20 cellular contexts compared by ENCODE assay signal in the genomic region with DNA sequence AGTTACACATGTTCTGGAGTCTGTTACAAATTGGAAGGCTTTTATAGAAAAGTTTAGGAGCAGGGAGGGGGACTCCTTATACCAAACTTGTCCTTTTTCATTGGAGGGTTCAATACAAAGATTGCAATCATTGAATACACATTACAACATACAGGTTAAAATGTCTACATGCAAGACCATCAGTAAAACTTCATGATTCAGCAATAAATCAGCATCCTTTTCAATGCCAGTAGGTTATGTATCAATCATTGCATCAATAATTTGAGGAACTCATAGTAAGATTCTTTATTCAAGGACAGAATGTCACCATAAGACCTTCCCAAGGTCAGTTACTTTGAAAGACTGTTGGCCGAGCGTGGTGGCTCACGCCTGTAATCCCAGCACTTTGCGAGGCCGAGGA. TPM values are rescaled to one million over a fixed set of nuclear protein-coding genes. Genes with fewer than 3 reads are reported as not detected.
DNase-seq lines count a peak whose midpoint lies in the region; ATAC-seq, FAIRE-seq and TF ChIP-seq lines count a peak whose summit lies in the region.
"Had no signal": no experiment of that assay in that cellular context is flagged by ENCODE, and none has a peak within 500 bp of the region (broad histone marks: within the 10 kb centered on the region; RNA-seq: fewer than 3 reads in every experiment).

No MANE protein-coding gene starts in this region.

- H4K91ac ChIP-seq in IMR-90 (ENCODE audit: insufficient read depth, low read depth, low read length) (no peak overlapping the region), H1 (replicated peaks; ENCODE audit: insufficient read length, low read length) (no peak overlapping the region)

- H3K79me1 ChIP-seq in IMR-90 (ENCODE audit: low read depth in 1 of 2, low read length in 2 of 2) (no peaks in the 10 kb centered on the region), H1 (ENCODE audit: low read depth, low read length) (no peaks in the 10 kb centered on the region)

- no peak overlapping the region for H2AK9ac ChIP-seq in IMR-90 (replicated peaks; ENCODE audit: low read depth, low read length, poor library complexity)

- H4K20me1 ChIP-seq in IMR-90 (ENCODE audit: insufficient read depth, low read length) (no peaks in the 10 kb centered on the region), H1 (replicated peaks in 1 of 2; ENCODE audit: control insufficient read depth in 1 of 2, insufficient read depth in 2 of 2, low read length in 2 of 2) (no peaks in the 10 kb centered on the region)
- H4K20me1 ChIP-seq: BLaER1 treated with 17β-estradiol and CSF1 and Interleukin-3, amounts not matched to agents 10 nM and 100 nM had no signal

- TF ChIP-seq POLR2A in A549 (IDR thresholded peaks at IDR 0.05; ENCODE audit: low read length) (no peak), IMR-90 (IDR thresholded peaks at IDR 0.05; ENCODE audit: low read depth, low read length) (no peak), H1 (IDR thresholded peaks at IDR 0.05; ENCODE audit: control extremely low read depth in 1 of 2, low read depth in 2 of 2, low read length in 2 of 2) (no peak)

- in situ Hi-C loops in IMR-90 (cut with MboI; ENCODE audit: low sequenced_read_pairs), result no loop called here

- H3K36me3 ChIP-seq in IMR-90 (ENCODE audit: control insufficient read depth, insufficient read depth, low read length), result no peaks in the 10 kb centered on the region
- peaks cover 0 to 10% (median 1%) of the 10 kb centered on the region in 4 experiments; a peak in 1 of 8 replicates for H3K36me3 ChIP-seq in H1 (ENCODE audit: control insufficient read depth in 2 of 4, insufficient read depth in 4 of 4, low read length in 3 of 4)

- H3K23ac ChIP-seq in IMR-90 (ENCODE audit: low read depth, low read length) (no peak overlapping the region), H1 (ENCODE audit: insufficient read length) (no peak overlapping the region)

- no peak overlapping the region for H3K14ac ChIP-seq in IMR-90 (replicated peaks; ENCODE audit: low read depth, low read length)
- no peak overlapping the region for H3K14ac ChIP-seq in H1 (ENCODE audit: insufficient read length)

- no peak overlapping the region for H3K9ac ChIP-seq in IMR-90 (ENCODE audit: low read depth, low read length)
- H3K9ac ChIP-seq in H1 (replicated peaks in 1 of 4; ENCODE audit: extremely low read depth in 1 of 4, low read depth in 3 of 4, low read length in 3 of 4), result no peak overlapping the region
- H3K9ac ChIP-seq: BLaER1 treated with 17β-estradiol and CSF1 and Interleukin-3, amounts not matched to agents 10 nM and 100 nM had no signal

- POLR2A ChIA-PET in A549 (lab: Yijun Ruan, JAX) (no interaction called here), IMR-90 (lab: Charles Lee; ENCODE audit: unreplicated experiment) (no interaction called here), H1 (lab: Charles Lee; ENCODE audit: partially characterized antibody) (no interaction called here)

- H2BK12ac ChIP-seq in H1 (ENCODE audit: low read depth, low read length), result no peak overlapping the region

- no peaks in the 10 kb centered on the region for H3K27me3 ChIP-seq in IMR-90 (ENCODE audit: control insufficient read depth, insufficient read depth, low read length)
- no peaks in the 10 kb centered on the region for H3K27me3 ChIP-seq in H1 (replicated peaks in 1 of 4; ENCODE audit: control insufficient read depth in 3 of 4, extremely low read depth in 1 of 4, insufficient read depth in 3 of 4, low read length in 3 of 4)
- H3K27me3 ChIP-seq: BLaER1 treated with 17β-estradiol and CSF1 and Interleukin-3, amounts not matched to agents 10 nM and 100 nM had no signal

- H3K4me3 ChIP-seq in A549 (no peak overlapping the region), IMR-90 (ENCODE audit: insufficient read depth, low read depth, low read length) (no peak overlapping the region), H1 (ENCODE audit: extremely low read depth in 1 of 4, insufficient read depth in 2 of 4, low read depth in 3 of 4, low read length in 4 of 4) (no peak overlapping the region)
- H3K4me3 ChIP-seq: BLaER1 treated with 17β-estradiol and CSF1 and Interleukin-3, amounts not matched to agents 10 nM and 100 nM had no signal

- WGBS in A549 (ENCODE audit: missing lambda C conversion rate), result 86% methylated on average over 5 of the region's 5 CpGs
- WGBS in IMR-90 (ENCODE audit: extremely low coverage in 2 of 2, insufficient read length in 1 of 2), 2 experiments, result no CpG with 5 or more reads among the region's 5 CpGs
- WGBS in H1 (ENCODE audit: extremely low coverage in 1 of 2, insufficient coverage in 1 of 2, insufficient read length in 1 of 2, insufficient replicate concordance in 2 of 2, low coverage in 1 of 2, low lambda C conversion rate in 2 of 2, missing lambda C conversion rate in 1 of 2), 2 experiments, result 86% methylated on average over 5 of the region's 5 CpGs; no CpG with 5 or more reads in 1 of the 2 experiments

- no peak overlapping the region for H3K18ac ChIP-seq in IMR-90 (ENCODE audit: low read depth, low read length)
- no peak overlapping the region for H3K18ac ChIP-seq in H1 (ENCODE audit: extremely low read depth, low read length)

- TF ChIP-seq CTCF in A549 (IDR thresholded peaks at IDR 0.05), result no peak
- no peak for TF ChIP-seq CTCF in IMR-90 (conservative IDR thresholded peaks at IDR 0.05; ENCODE audit: low read depth, low read length)
- no peak for TF ChIP-seq CTCF in H1 (IDR thresholded peaks at IDR 0.05; ENCODE audit: control extremely low read depth in 1 of 3, insufficient read depth in 1 of 3, low read depth in 1 of 3, low read length in 3 of 3)

- CTCF ChIA-PET in A549 (lab: Yijun Ruan, JAX) (no interaction called here), IMR-90 (lab: Yijun Ruan, JAX) (no interaction called here), H1 (lab: Charles Lee; ENCODE audit: partially characterized antibody) (interaction anchor here (1.2 kb wide), 1 partner anchor 55 kb away, joined by 3 read pairs; no protein-coding TSS in a partner anchor)

- no peaks in the 10 kb centered on the region for H3K9me1 ChIP-seq in IMR-90 (ENCODE audit: insufficient read depth, low read length)

- H4K5ac ChIP-seq in IMR-90 (ENCODE audit: low read depth, low read length), result no peak overlapping the region
- H4K5ac ChIP-seq in H1 (ENCODE audit: insufficient read length, low read depth, low read length), result no peak overlapping the region

- H4K8ac ChIP-seq in IMR-90 (ENCODE audit: low read depth in 2 of 2, low read length in 2 of 2) (no peak overlapping the region), H1 (ENCODE audit: extremely low read depth, insufficient read depth, low read length) (no peak overlapping the region)

- dilution Hi-C loops in IMR-90 (cut with HindIII; ENCODE audit: low sequenced_read_pairs, unreplicated experiment), result no loop called here

- TF ChIP-seq RAD21 in A549 (conservative IDR thresholded peaks at IDR 0.05 in 1 of 2, IDR thresholded peaks at IDR 0.05 in 1 of 2) (no peak), IMR-90 (IDR thresholded peaks at IDR 0.05; ENCODE audit: low read length) (no peak), H1 (IDR thresholded peaks at IDR 0.05 in 1 of 2, conservative IDR thresholded peaks at IDR 0.05 in 1 of 2; ENCODE audit: low read depth in 2 of 2, low read length in 2 of 2) (no peak)

- intact Hi-C loops in IMR-90 (cut with micrococcal nuclease), result no loop called here

- no peak overlapping the region for H2AK5ac ChIP-seq in IMR-90 (ENCODE audit: low read depth, low read length)
- H2AK5ac ChIP-seq in H1 (ENCODE audit: low read depth, low read length), result no peak overlapping the region

- H2BK120ac ChIP-seq in IMR-90 (ENCODE audit: low read depth, low read length) (no peak overlapping the region), H1 (replicated peaks; ENCODE audit: low read depth, low read length) (no peak overlapping the region)

- no peak for TF ChIP-seq EP300 in A549 (IDR thresholded peaks at IDR 0.05)
- TF ChIP-seq EP300 in H1 (IDR thresholded peaks at IDR 0.05; ENCODE audit: borderline replicate concordance in 1 of 2, low read depth in 2 of 2, low read length in 2 of 2), result no peak

- no peak for FAIRE-seq in A549 (lab: Jason Lieb, UNC)
- no peak for FAIRE-seq in H1 (lab: Jason Lieb, UNC)
- FAIRE-seq: A204.1, D721Med, G401.6, GM12891 had no signal

- no peaks in the 10 kb centered on the region for H3K23me2 ChIP-seq in H1 (ENCODE audit: low read depth, low read length)

- H3K56ac ChIP-seq in IMR-90 (ENCODE audit: extremely low read depth, insufficient read depth, low read length), result no peak overlapping the region
- no peak overlapping the region for H3K56ac ChIP-seq in H1 (replicated peaks; ENCODE audit: insufficient read length, low read depth, low read length)

- H2BK20ac ChIP-seq in IMR-90 (ENCODE audit: low read depth, low read length) (no peak overlapping the region), H1 (ENCODE audit: low read length) (no peak overlapping the region)

- DNase-seq in A549 (ENCODE audit: low read depth in 1 of 2, low spot score in 1 of 2) (no peak), IMR-90 (no peak), H1 (ENCODE audit: low read depth in 1 of 2, low spot score in 2 of 2) (no peak)
- no peak for DNase-seq in activated effector memory CD4-positive, alpha-beta T cell treated with Interleukin-2 at 50 U/mL for 16 hours
- DNase-seq: 8988T; AML-193; Caco-2; Calu3; CD4-positive, alpha-beta T cell; CD8-positive, alpha-beta T cell; DMS79 treated with DMSO at 0.1 percent for 48 hours; GF-D8 had no signal

- H2BK5ac ChIP-seq in IMR-90 (ENCODE audit: low read depth, low read length, poor library complexity, severe bottlenecking) (no peak overlapping the region), H1 (ENCODE audit: low read depth, low read length) (no peak overlapping the region)

- H3K4me1 ChIP-seq in A549, result no peaks in the 10 kb centered on the region
- no peaks in the 10 kb centered on the region for H3K4me1 ChIP-seq in IMR-90 (ENCODE audit: control insufficient read depth, insufficient read depth, low read length)
- H3K4me1 ChIP-seq in H1 (replicated peaks in 1 of 4; ENCODE audit: control insufficient read depth in 3 of 4, insufficient read depth in 4 of 4, low read length in 3 of 4), result no peaks in the 10 kb centered on the region; a peak in 1 of 7 replicates
- H3K4me1 ChIP-seq: BLaER1 treated with 17β-estradiol and CSF1 and Interleukin-3, amounts not matched to agents 10 nM and 100 nM; Caco-2 had no signal

- no peak overlapping the region for H2BK15ac ChIP-seq in IMR-90 (ENCODE audit: low read depth, low read length)
- H2BK15ac ChIP-seq in H1 (ENCODE audit: low read length), result no peak overlapping the region

- BruUV-seq in IMR-90 (replicated peaks; lab: Mats Ljungman, UMichigan), result no TSS peak

- H3K27ac ChIP-seq in A549 (no peak overlapping the region), IMR-90 (ENCODE audit: insufficient read depth, low read length) (no peak overlapping the region), H1 (ENCODE audit: low read depth, low read length) (no peak overlapping the region)
- H3K27ac ChIP-seq: BLaER1 treated with 17β-estradiol and CSF1 and Interleukin-3, amounts not matched to agents 10 nM and 100 nM; C4-2B had no signal

- H3K79me2 ChIP-seq in H1 (ENCODE audit: control insufficient read depth in 1 of 2, insufficient read depth in 2 of 2, low read length in 2 of 2), result no peaks in the 10 kb centered on the region

- no peak overlapping the region for H2AFZ ChIP-seq in IMR-90 (replicated peaks; ENCODE audit: low read length, poor library complexity)
- H2AFZ ChIP-seq in H1 (ENCODE audit: low read length), result no peak overlapping the region

- H3K4ac ChIP-seq in IMR-90 (ENCODE audit: low read depth, low read length) (no peak overlapping the region), H1 (replicated peaks; ENCODE audit: insufficient read length, low read depth, low read length) (no peak overlapping the region)

- ATAC-seq in A549, result no peak
- ATAC-seq in IMR-90 (ENCODE audit: low read depth), result no peak
- ATAC-seq in GM18858 (IDR thresholded peaks at IDR 0.05; ENCODE audit: unreplicated experiment), result no peak
- ATAC-seq: CD8-positive, alpha-beta T cell had no signal

- H3K4me2 ChIP-seq in A549 (no peak overlapping the region), IMR-90 (ENCODE audit: low read depth, low read length) (no peak overlapping the region), H1 (ENCODE audit: insufficient read depth in 1 of 2, low read depth in 2 of 2, low read length in 2 of 2) (no peak overlapping the region)
- H3K4me2 ChIP-seq: BLaER1 treated with 17β-estradiol and CSF1 and Interleukin-3, amounts not matched to agents 10 nM and 100 nM had no signal

- H3K9me3 ChIP-seq in A549 (no peaks in the 10 kb centered on the region), IMR-90 (ENCODE audit: control insufficient read depth, insufficient read depth, low read length) (no peaks in the 10 kb centered on the region), H1 (ENCODE audit: insufficient read depth in 2 of 2, low read depth in 1 of 2, low read length in 1 of 2) (no peaks in the 10 kb centered on the region)
- H3K9me3 ChIP-seq: BLaER1 treated with 17β-estradiol and CSF1 and Interleukin-3, amounts not matched to agents 10 nM and 100 nM; Caco-2 had no signal

RNA-seq across cellular contexts. Expression of gene GALNT8, which starts 16.5 kb away (rescaled TPM):
- polyA plus RNA-seq in A549 (2011; rRNA removed) (not detected in 2 replicates), A549 (2017; fragmentation: RNase III; extraction: RNeasy Plus Mini Kit Qiagen cat#74134 plus additional on column Dnase treatment) (not detected in 3 replicates), IMR-90 (2012; rRNA removed) (not detected in 2 replicates), H1 (2011; rRNA removed) (3.2 and 4.7 TPM in 2 replicates)
- polyA plus RNA-seq in A549 (2012; cell fraction: cytosol; rRNA removed), result not detected in 2 replicates
- polyA plus RNA-seq in A549 (2012; cell fraction: nucleus; rRNA removed), result not detected in 2 replicates
- not detected in 2 replicates for polyA minus RNA-seq in A549 (2011; rRNA and poly(A)+ RNA removed)
- total RNA-seq in IMR-90 (2012; rRNA removed), result not detected in 2 replicates
- not detected in 2 replicates for polyA plus RNA-seq in IMR-90 (2012; cell fraction: cytosol; rRNA removed)
- polyA plus RNA-seq in IMR-90 (2012; cell fraction: nucleus; rRNA removed; ENCODE audit: low replicate concordance), result 0.01 TPM in 1 of 2 replicates, not detected in the other
- total RNA-seq in H1 (2021; fragmentation: NEBNext Ultra II Directional; extraction: Animal tissue kit (Norgen Biotek cat#: 25700)), result 5.4 and 8.3 TPM in 2 replicates
- 4.7 TPM for polyA plus RNA-seq in H1 (2011; cell fraction: cytosol; rRNA removed)
- 10.5 TPM for polyA plus RNA-seq in H1 (2011; cell fraction: nucleus; rRNA removed)
- polyA plus RNA-seq in H1 (2012, experiment 1 of 2), result 2.8 to 5.7 TPM (median 4.9 TPM) in 4 replicates
- polyA plus RNA-seq in H1 (2012, experiment 2 of 2), result 2.0 TPM
- polyA plus RNA-seq in H1 (2013, experiment 1 of 2), result 2.8 TPM
- polyA plus RNA-seq in H1 (2013, experiment 2 of 2), result 3.2 TPM
- polyA minus RNA-seq in H1 (2011; rRNA and poly(A)+ RNA removed), result 12.2 and 16.3 TPM in 2 replicates
- polyA minus RNA-seq in H1 (2011; cell fraction: cytosol; rRNA and poly(A)+ RNA removed), result 5.1 TPM
- polyA minus RNA-seq in H1 (2011; cell fraction: nucleus; rRNA and poly(A)+ RNA removed), result 14.9 TPM
- total RNA-seq: Caco-2, Calu3 had no signal
- polyA plus RNA-seq: BJ had no signal

RNA-seq across cellular contexts. Expression of gene NDUFA9, which starts 54.8 kb away (rescaled TPM):
- polyA plus RNA-seq in A549 (2011; rRNA removed) (81.4 and 125 TPM in 2 replicates), A549 (2017; fragmentation: RNase III; extraction: RNeasy Plus Mini Kit Qiagen cat#74134 plus additional on column Dnase treatment) (113 to 124 TPM (median 121 TPM) in 3 replicates), IMR-90 (2012; rRNA removed) (63.2 and 71.0 TPM in 2 replicates), H1 (2011; rRNA removed) (41.1 and 50.2 TPM in 2 replicates)
- 103 and 134 TPM in 2 replicates for polyA plus RNA-seq in A549 (2012; cell fraction: cytosol; rRNA removed)
- polyA plus RNA-seq in A549 (2012; cell fraction: nucleus; rRNA removed), result 112 and 155 TPM in 2 replicates
- 297 and 349 TPM in 2 replicates for polyA minus RNA-seq in A549 (2011; rRNA and poly(A)+ RNA removed)
- 112 and 124 TPM in 2 replicates for total RNA-seq in IMR-90 (2012; rRNA removed)
- polyA plus RNA-seq in IMR-90 (2012; cell fraction: cytosol; rRNA removed), result 51.2 and 58.9 TPM in 2 replicates
- 30.2 and 33.8 TPM in 2 replicates for polyA plus RNA-seq in IMR-90 (2012; cell fraction: nucleus; rRNA removed; ENCODE audit: low replicate concordance)
- total RNA-seq in H1 (2021; fragmentation: NEBNext Ultra II Directional; extraction: Animal tissue kit (Norgen Biotek cat#: 25700)), result 67.0 and 67.3 TPM in 2 replicates
- 48.4 TPM for polyA plus RNA-seq in H1 (2011; cell fraction: cytosol; rRNA removed)
- polyA plus RNA-seq in H1 (2011; cell fraction: nucleus; rRNA removed), result 73.3 TPM
- 82.4 to 110 TPM (median 104 TPM) in 4 replicates for polyA plus RNA-seq in H1 (2012, experiment 1 of 2)
- polyA plus RNA-seq in H1 (2012, experiment 2 of 2), result 10.9 TPM
- 44.4 TPM for polyA plus RNA-seq in H1 (2013, experiment 1 of 2)
- 55.1 TPM for polyA plus RNA-seq in H1 (2013, experiment 2 of 2)
- polyA minus RNA-seq in H1 (2011; rRNA and poly(A)+ RNA removed), result 145 and 201 TPM in 2 replicates
- polyA minus RNA-seq in H1 (2011; cell fraction: cytosol; rRNA and poly(A)+ RNA removed), result 64.8 TPM
- 91.1 TPM for polyA minus RNA-seq in H1 (2011; cell fraction: nucleus; rRNA and poly(A)+ RNA removed)

RNA-seq across cellular contexts. Expression of gene AKAP3, which starts 54.8 kb away (rescaled TPM):
- polyA plus RNA-seq in A549 (2011; rRNA removed) (0.59 and 0.75 TPM in 2 replicates), A549 (2017; fragmentation: RNase III; extraction: RNeasy Plus Mini Kit Qiagen cat#74134 plus additional on column Dnase treatment) (0.14 to 0.51 TPM (median 0.37 TPM) in 3 replicates), IMR-90 (2012; rRNA removed) (0.22 and 0.55 TPM in 2 replicates), H1 (2011; rRNA removed) (0.54 and 0.63 TPM in 2 replicates)
- polyA plus RNA-seq in A549 (2012; cell fraction: cytosol; rRNA removed), result 0.13 and 0.25 TPM in 2 replicates
- 0.06 and 0.07 TPM in 2 replicates for polyA plus RNA-seq in A549 (2012; cell fraction: nucleus; rRNA removed)
- polyA minus RNA-seq in A549 (2011; rRNA and poly(A)+ RNA removed), result 0.66 and 1.2 TPM in 2 replicates
- total RNA-seq in IMR-90 (2012; rRNA removed), result 0.54 and 0.56 TPM in 2 replicates
- polyA plus RNA-seq in IMR-90 (2012; cell fraction: cytosol; rRNA removed), result 0.16 and 0.68 TPM in 2 replicates
- 0.07 and 0.52 TPM in 2 replicates for polyA plus RNA-seq in IMR-90 (2012; cell fraction: nucleus; rRNA removed; ENCODE audit: low replicate concordance)
- 1.0 and 1.3 TPM in 2 replicates for total RNA-seq in H1 (2021; fragmentation: NEBNext Ultra II Directional; extraction: Animal tissue kit (Norgen Biotek cat#: 25700))
- polyA plus RNA-seq in H1 (2011; cell fraction: cytosol; rRNA removed), result 1.1 TPM
- 1.5 TPM for polyA plus RNA-seq in H1 (2011; cell fraction: nucleus; rRNA removed)
- polyA plus RNA-seq in H1 (2012, experiment 1 of 2), result 0.26 to 0.97 TPM (median 0.60 TPM) in 4 replicates
- 0.04 TPM for polyA plus RNA-seq in H1 (2012, experiment 2 of 2)
- 0.87 TPM for polyA plus RNA-seq in H1 (2013, experiment 1 of 2)
- 0.39 TPM for polyA plus RNA-seq in H1 (2013, experiment 2 of 2)
- 1.5 and 1.8 TPM in 2 replicates for polyA minus RNA-seq in H1 (2011; rRNA and poly(A)+ RNA removed)
- 2.0 TPM for polyA minus RNA-seq in H1 (2011; cell fraction: cytosol; rRNA and poly(A)+ RNA removed)
- 1.6 TPM for polyA minus RNA-seq in H1 (2011; cell fraction: nucleus; rRNA and poly(A)+ RNA removed)

Comparison
In these comparisons a context has a peak if more than half of its experiments do, and no peak if none do; other contexts are left out.
1. Of the 18 proteins assayed by ChIP-seq in both H1 and A549: peak only in H1: none; only in A549: none; in both: MAFK; in neither: 17.